ENCODE assay signal across 16 cellular contexts in genomic region chr13:27177852-27178251, GRCh38. TPM values are rescaled to one million over a fixed set of nuclear protein-coding genes. Genes with fewer than 3 reads are reported as not detected.
DNase-seq lines count a peak whose midpoint lies in the region; ATAC-seq, FAIRE-seq and TF ChIP-seq lines count a peak whose summit lies in the region.
"Had no signal": no experiment of that assay in that cellular context is flagged by ENCODE, and none has a peak within 500 bp of the region (broad histone marks: within the 10 kb centered on the region; RNA-seq: fewer than 3 reads in every experiment).

No MANE protein-coding gene starts in this region.

- peak; percentile 81 for DNase-seq in DMS79 (lab: John Stamatoyannopoulos, UW)
- DNase-seq in GM12891 (ENCODE audit: insufficient read length, low spot score) = no peak
- DNase-seq in Panc1 (ENCODE audit: low read depth, low spot score) = no peak
- no peak for DNase-seq in keratinocyte (ENCODE audit: low read depth, low spot score)
- DNase-seq in NCI-H1105 (lab: John Stamatoyannopoulos, UW) = no peak
- DNase-seq in MM.1S = no peak
- DNase-seq: activated CD4-positive, alpha-beta T cell treated with anti-CD3 and anti-CD28 coated beads for 36 hours; aorta; CD4-positive, alpha-beta memory T cell; dorsolateral prefrontal cortex; left cardiac atrium; MG63; NCI-H510A treated with DMSO at 0.1 percent for 48 hours had no signal

- ATAC-seq in Panc1 (no peak), HG03280 (IDR thresholded peaks at IDR 0.05; ENCODE audit: unreplicated experiment) (no peak)
- ATAC-seq in activated CD4-positive, CD25-positive, alpha-beta regulatory T cell treated with anti-CD3 and anti-CD28 coated beads, Interleukin-2, amount 50 U/mL, for 24 hours = no peak
- ATAC-seq: activated CD4-positive, alpha-beta T cell treated with anti-CD3 and anti-CD28 coated beads for 36 hours; left cardiac atrium had no signal

- dilution Hi-C loops in keratinocyte (cut with MboI; ENCODE audit: extremely low pct_ligation_motif_present, low sequenced_read_pairs) = no loop called here

- CTCF ChIA-PET in Panc1 (lab: Charles Lee) = no interaction called here

- H3K4me3 ChIP-seq in Panc1 (ENCODE audit: low read depth in 2 of 2, low read length in 2 of 2) (no peak overlapping the region), keratinocyte (ENCODE audit: control insufficient read depth in 2 of 3, extremely low read depth in 1 of 3, insufficient read depth in 2 of 3, low read depth in 1 of 3, low read length in 3 of 3) (no peak overlapping the region), MM.1S (ENCODE audit: low read length) (no peak overlapping the region)
- H3K4me3 ChIP-seq: dorsolateral prefrontal cortex, MG63, tibial nerve had no signal

- no peaks in the 10 kb centered on the region for H3K9me3 ChIP-seq in Panc1 (ENCODE audit: control insufficient read depth, insufficient read depth, low read depth, low read length)
- no peaks in the 10 kb centered on the region for H3K9me3 ChIP-seq in keratinocyte (ENCODE audit: control insufficient read depth, low read depth, low read length)
- H3K9me3 ChIP-seq in MM.1S (replicated peaks; ENCODE audit: insufficient read depth, low read length) = no peaks in the 10 kb centered on the region
- H3K9me3 ChIP-seq: MG63, tibial nerve had no signal

- no peak overlapping the region for H3K9ac ChIP-seq in keratinocyte (ENCODE audit: control insufficient read depth, extremely low read depth, insufficient read depth, low read length)
- no peak overlapping the region for H3K9ac ChIP-seq in MM.1S (ENCODE audit: low read length)

- H3K79me2 ChIP-seq in keratinocyte (ENCODE audit: control insufficient read depth, insufficient read depth, low read length) (no peaks in the 10 kb centered on the region), MM.1S (ENCODE audit: low read length) (no peaks in the 10 kb centered on the region)

- FAIRE-seq in GM12891 (lab: Jason Lieb, UNC) = no peak
- no peak for FAIRE-seq in keratinocyte (lab: Jason Lieb, UNC)

- H3K9me2 ChIP-seq in MM.1S (replicated peaks; ENCODE audit: insufficient read depth, low read length) = no peaks in the 10 kb centered on the region

- in situ Hi-C loops in Panc1 (cut with HindIII; ENCODE audit: low pct_unique_long_range_greater_than_20kb, low sequenced_read_pairs) = no loop called here

- H3K36me3 ChIP-seq in Panc1 (ENCODE audit: control insufficient read depth, insufficient read depth, low read length) = no peaks in the 10 kb centered on the region
- no peaks in the 10 kb centered on the region for H3K36me3 ChIP-seq in keratinocyte (ENCODE audit: control insufficient read depth in 2 of 2, extremely low read depth in 1 of 2, insufficient read depth in 2 of 2, low read length in 2 of 2)
- H3K36me3 ChIP-seq in MM.1S (replicated peaks; ENCODE audit: insufficient read depth, low read length) = no peaks in the 10 kb centered on the region
- H3K36me3 ChIP-seq: MG63, tibial nerve had no signal

- H3K4me1 ChIP-seq in Panc1 (ENCODE audit: control insufficient read depth, insufficient read depth, low read length) = peaks cover 20% of the 10 kb centered on the region; the same call in 1 of the 2 replicates
- no peaks in the 10 kb centered on the region for H3K4me1 ChIP-seq in keratinocyte (ENCODE audit: control insufficient read depth, extremely low read depth, insufficient read depth, low read length)
- H3K4me1 ChIP-seq in MM.1S (ENCODE audit: low read length) = no peaks in the 10 kb centered on the region

- no peaks in the 10 kb centered on the region for H4K20me1 ChIP-seq in keratinocyte (ENCODE audit: control insufficient read depth, extremely low read depth, insufficient read depth, low read length)
- H4K20me1 ChIP-seq in MM.1S (ENCODE audit: insufficient read depth, low read length) = no peaks in the 10 kb centered on the region

- H3K9me1 ChIP-seq in keratinocyte (ENCODE audit: control insufficient read depth, extremely low read depth, insufficient read depth, low read length) = no peaks in the 10 kb centered on the region

- intact Hi-C loops in Panc1 (cut with micrococcal nuclease; ENCODE audit: unreplicated experiment) = no loop called here

- no peak for TF ChIP-seq POLR2A in GM12891 (IDR thresholded peaks at IDR 0.05; ENCODE audit: low read depth, low read length)

- H3F3A ChIP-seq in MM.1S (ENCODE audit: insufficient read depth, low read length) = no peaks in the 10 kb centered on the region

- TF ChIP-seq CTCF in Panc1 (IDR thresholded peaks at IDR 0.05) (peak; percentile 40), keratinocyte (optimal IDR thresholded peaks at IDR 0.05 in 1 of 3, IDR thresholded peaks at IDR 0.05 in 1 of 3, conservative IDR thresholded peaks at IDR 0.05 in 1 of 3; ENCODE audit: extremely low read depth in 1 of 3, insufficient read depth in 2 of 3, low read length in 3 of 3) (peak; percentile 19 to 31 (median 20)), MM.1S (IDR thresholded peaks at IDR 0.05; ENCODE audit: low read length) (no peak)

- no peaks in the 10 kb centered on the region for H3K27me3 ChIP-seq in Panc1 (ENCODE audit: control insufficient read depth, insufficient read depth, low read length)
- no peaks in the 10 kb centered on the region for H3K27me3 ChIP-seq in keratinocyte (ENCODE audit: control insufficient read depth, extremely low read depth, insufficient read depth, low read length)
- H3K27me3 ChIP-seq in MM.1S (replicated peaks; ENCODE audit: insufficient read depth, low read length) = no peaks in the 10 kb centered on the region
- H3K27me3 ChIP-seq: dorsolateral prefrontal cortex, MG63, tibial nerve had no signal

- no peak overlapping the region for H3K4me2 ChIP-seq in keratinocyte (ENCODE audit: control insufficient read depth, extremely low read depth, insufficient read depth, low read depth, low read length)
- H3K4me2 ChIP-seq in MM.1S (ENCODE audit: low read depth, low read length) = no peak overlapping the region

- H2AFZ ChIP-seq in keratinocyte (ENCODE audit: control insufficient read depth, low read length) = no peak overlapping the region
- H2AFZ ChIP-seq in MM.1S (ENCODE audit: low read length) = no peak overlapping the region

- H3K27ac ChIP-seq in Panc1 (ENCODE audit: low read length) (peak overlapping the region; percentile 39; the same call in 1 of the 2 replicates), keratinocyte (ENCODE audit: control insufficient read depth, insufficient read depth, low read length) (no peak overlapping the region), MM.1S (ENCODE audit: low read length) (no peak overlapping the region)
- H3K27ac ChIP-seq: dorsolateral prefrontal cortex, tibial nerve had no signal

- POLR2A ChIA-PET in Panc1 (lab: Charles Lee) = no interaction called here

- no TSS peak for BruUV-seq in Panc1 (replicated peaks; lab: Mats Ljungman, UMichigan)

TF ChIP-seq in GM12891, 5 proteins besides CTCF, POLR2A, EP300 and RAD21:
- no peak for TF ChIP-seq POU2F2 (IDR thresholded peaks at IDR 0.05; ENCODE audit: low read depth, low read length)
- TF ChIP-seq SPI1 (IDR thresholded peaks at IDR 0.05; ENCODE audit: low read depth, low read length) = peak; percentile 73
- TF ChIP-seq POLR2AphosphoS5 (IDR thresholded peaks at IDR 0.05; ENCODE audit: low read depth, low read length) = no peak
- no peak for TF ChIP-seq PAX5 (IDR thresholded peaks at IDR 0.05; ENCODE audit: insufficient read depth, low read length, severe bottlenecking)
- no peak for TF ChIP-seq TAF1 (IDR thresholded peaks at IDR 0.05; ENCODE audit: low read depth, low read length)
TF ChIP-seq in GM12891: peak in this region for 1.

RNA-seq across cellular contexts. Expression of gene USP12, which starts 6.2 kb away (rescaled TPM):
- polyA plus RNA-seq in GM12891 (2012; ENCODE audit: low read depth, missing spikeins) = 18.8 TPM
- 82.0 TPM for total RNA-seq in Panc1 (2021; ENCODE audit: unreplicated experiment)
- 36.1 TPM for polyA plus RNA-seq in Panc1 (2012; ENCODE audit: insufficient read length)
- polyA plus RNA-seq in keratinocyte = 9.7 to 20.7 TPM (median 11.2 TPM) in 3 replicates
- polyA plus RNA-seq in keratinocyte (2011; ENCODE audit: low read depth) = 11.4 TPM
- polyA plus RNA-seq in keratinocyte (2011; cell fraction: cytosol; rRNA removed) = 9.4 and 19.0 TPM in 2 replicates
- polyA plus RNA-seq in keratinocyte (2011; cell fraction: nucleus; rRNA removed) = 9.1 and 11.4 TPM in 2 replicates
- 12.9 and 19.2 TPM in 2 replicates for polyA plus RNA-seq in keratinocyte (2012; ENCODE audit: low replicate concordance)
- 2.1 to 19.8 TPM (median 9.6 TPM) in 3 replicates for polyA minus RNA-seq in keratinocyte
- polyA minus RNA-seq in keratinocyte (2011; cell fraction: cytosol; rRNA and poly(A)+ RNA removed) = 9.2 TPM
- 8.4 and 16.5 TPM in 2 replicates for polyA minus RNA-seq in keratinocyte (2011; cell fraction: nucleus; rRNA and poly(A)+ RNA removed)
